In the genomic region with DNA sequence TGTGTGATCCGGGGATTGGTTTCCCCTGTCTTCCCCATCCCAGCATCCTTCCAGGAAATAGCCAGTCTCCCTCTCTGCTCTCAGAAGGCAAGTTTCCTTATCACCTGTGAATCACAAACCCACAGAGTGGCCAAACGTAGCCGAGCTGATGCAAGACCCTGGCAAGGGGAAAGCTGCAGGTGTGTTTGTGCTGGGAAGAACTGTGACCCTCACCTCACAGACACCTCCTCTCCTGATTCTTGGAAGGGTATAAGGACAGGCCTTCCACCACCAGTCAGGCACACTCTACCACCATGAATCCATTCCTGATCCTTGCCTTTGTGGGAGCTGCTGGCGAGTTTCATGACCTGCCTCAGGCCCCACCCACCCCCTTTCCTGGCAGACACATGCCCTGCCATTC, we compare ENCODE assay signal across 19 cellular contexts. TPM values are rescaled to one million over a fixed set of nuclear protein-coding genes. Genes with fewer than 3 reads are reported as not detected.
A peak's percentile ranks its signal among the peaks of the same experiment; 100 is the strongest.
DNase-seq lines count a peak whose midpoint lies in the region; ATAC-seq and TF ChIP-seq lines count a peak whose summit lies in the region.
"Had no signal": no experiment of that assay in that cellular context is flagged by ENCODE, and none has a peak within 500 bp of the region (broad histone marks: within the 10 kb centered on the region; RNA-seq: fewer than 3 reads in every experiment).

A gene (plus strand): TSS at position 281 of the 400 bp plus-strand sequence. CDS start 13 bp downstream, at position 294.

- no peak within 1 kb of the TSS for H2BK5ac ChIP-seq in mesendoderm (ENCODE audit: low read length)

- no peak within 1 kb of the TSS for H2AFZ ChIP-seq in PC-3 (ENCODE audit: low read length)
- H2AFZ ChIP-seq: neural progenitor cell had no signal

- POLR2A ChIA-PET in PC-3 (lab: Charles Lee; ENCODE audit: unreplicated experiment): no interaction called here

- no peak within 1 kb of the TSS for H3K23ac ChIP-seq in mesendoderm (ENCODE audit: low read length)

- peaks cover 24% of the 10 kb centered on the region for H3K36me3 Mint-ChIP-seq in Calu3 (ENCODE audit: insufficient read depth, unreplicated experiment)
- no peaks in the 10 kb centered on the region for H3K36me3 Mint-ChIP-seq in activated T-helper 1 cell treated with anti-CD3 and anti-CD28 coated beads, Interleukin-12 subunit alpha, Interleukin-12 subunit beta, Interleukin-2, Interleukin-4 antibody, amounts not matched to agents 30 ng/mL and 10 ng/mL and 1 ng/mL, durations not matched to agents 14 hours and 24 hours and 36 hours (ENCODE audit: low read depth)

- peaks cover 25% of the 10 kb centered on the region for H3K4me1 Mint-ChIP-seq in Calu3 (ENCODE audit: low read depth, unreplicated experiment)
- H3K4me1 Mint-ChIP-seq in activated T-helper 1 cell treated with anti-CD3 and anti-CD28 coated beads, Interleukin-12 subunit alpha, Interleukin-12 subunit beta, Interleukin-2, Interleukin-4 antibody, amounts not matched to agents 30 ng/mL and 10 ng/mL and 1 ng/mL, durations not matched to agents 14 hours and 24 hours and 36 hours (ENCODE audit: low read depth): no peaks in the 10 kb centered on the region
- H3K4me1 Mint-ChIP-seq: neural progenitor cell had no signal

- no peak within 1 kb of the TSS for H4K5ac ChIP-seq in mesendoderm (ENCODE audit: low read length)

- no peak within 1 kb of the TSS for H3K27ac ChIP-seq in PC-3 (ENCODE audit: low read length)
- no peak within 1 kb of the TSS for H3K27ac ChIP-seq in dorsolateral prefrontal cortex
- no peak within 1 kb of the TSS for H3K27ac ChIP-seq in mesendoderm (ENCODE audit: low read depth, low read length)
- H3K27ac ChIP-seq: C4-2B, cardiac muscle cell, neural progenitor cell, SJCRH30 had no signal

- no peaks in the 10 kb centered on the region for H3F3A ChIP-seq in PC-3 (ENCODE audit: low read length, unreplicated experiment)

- H3K27ac Mint-ChIP-seq in Calu3 (ENCODE audit: unreplicated experiment): peak within 1 kb of the TSS; percentile 88
- no peak within 1 kb of the TSS for H3K27ac Mint-ChIP-seq in activated T-helper 1 cell treated with anti-CD3 and anti-CD28 coated beads, Interleukin-12 subunit alpha, Interleukin-12 subunit beta, Interleukin-2, Interleukin-4 antibody, amounts not matched to agents 30 ng/mL and 10 ng/mL and 1 ng/mL, durations not matched to agents 14 hours and 24 hours and 36 hours
- H3K27ac Mint-ChIP-seq: activated T-helper 2 cell treated with anti-CD3 and anti-CD28 coated beads, Interferon-gamma antibody, Interleukin-2, Interleukin-4, amounts not matched to agents 10 μg/mL and 5 μg/mL and 100 μg/mL, durations not matched to agents 14 hours and 24 hours and 36 hours; mesothelial cell of epicardium; neural progenitor cell had no signal

- in situ Hi-C loops in ACHN (cut with HindIII; ENCODE audit: low pct_ligation_motif_present, low pct_unique_long_range_greater_than_20kb, low sequenced_read_pairs): no loop called here

- H3K4me3 ChIP-seq in PC-3 (ENCODE audit: low read length) (no peak within 1 kb of the TSS), dorsolateral prefrontal cortex (no peak within 1 kb of the TSS), mesendoderm (ENCODE audit: low read length) (no peak within 1 kb of the TSS)
- H3K4me3 ChIP-seq: cardiac muscle cell, neural progenitor cell, SJCRH30 had no signal

- DNase-seq in Calu3 (peak; percentile 56), PC-3 (no peak), dorsolateral prefrontal cortex (no peak), mesendoderm (peak; percentile 57), SHP77 (lab: John Stamatoyannopoulos, UW) (no peak), ACHN (no peak)
- no peak for DNase-seq in activated CD8-positive, alpha-beta memory T cell treated with anti-CD3 and anti-CD28 coated beads, Interleukin-2, amount 50 U/mL, for 4 hours
- no peak for DNase-seq in activated T-helper 1 cell treated with anti-CD3 and anti-CD28 coated beads, Interleukin-12 subunit alpha, Interleukin-12 subunit beta, Interleukin-2, Interleukin-4 antibody, amounts not matched to agents 30 ng/mL and 10 ng/mL and 1 ng/mL, durations not matched to agents 14 hours and 24 hours and 36 hours (ENCODE audit: low spot score)
- DNase-seq: activated CD8-positive, alpha-beta memory T cell treated with anti-CD3 and anti-CD28 coated beads for 24 hours; effector CD4-positive, alpha-beta T cell; kidney; SJCRH30; stimulated activated CD4-positive, alpha-beta T cell treated with anti-CD3 and anti-CD28 coated beads, Interleukin-12 subunit alpha, Interleukin-12 subunit beta, amount 100 ng/mL, for 4 hours; trophoblast cell had no signal

- no peaks in the 10 kb centered on the region for H3K9me3 ChIP-seq in PC-3 (ENCODE audit: low read length)
- H3K9me3 ChIP-seq: SJCRH30 had no signal

- H3K4me1 ChIP-seq in PC-3 (ENCODE audit: insufficient read depth, low read length) (peaks cover 20% of the 10 kb centered on the region), mesendoderm (ENCODE audit: control insufficient read depth, low read depth, low read length) (no peaks in the 10 kb centered on the region)
- H3K4me1 ChIP-seq: neural progenitor cell, SJCRH30 had no signal

- no peak within 1 kb of the TSS for H2BK120ac ChIP-seq in mesendoderm (ENCODE audit: low read depth, low read length)

- intact Hi-C loops in Calu3 (cut with micrococcal nuclease; ENCODE audit: unreplicated experiment): no loop called here
- intact Hi-C loops in PC-3 (cut with micrococcal nuclease): no loop called here
- intact Hi-C loops in dorsolateral prefrontal cortex (cut with DNase I): no loop called here
- intact Hi-C loops in activated T-helper 1 cell treated with anti-CD3 and anti-CD28 coated beads, Interleukin-12 subunit alpha, Interleukin-12 subunit beta, Interleukin-2, Interleukin-4 antibody, amounts not matched to agents 30 ng/mL and 10 ng/mL and 1 ng/mL, durations not matched to agents 14 hours and 24 hours and 36 hours (cut with micrococcal nuclease): no loop called here

- peak within 1 kb of the TSS; percentile 32 for H3K4me3 Mint-ChIP-seq in Calu3 (ENCODE audit: low read depth, unreplicated experiment)
- no peak within 1 kb of the TSS for H3K4me3 Mint-ChIP-seq in activated T-helper 1 cell treated with anti-CD3 and anti-CD28 coated beads, Interleukin-12 subunit alpha, Interleukin-12 subunit beta, Interleukin-2, Interleukin-4 antibody, amounts not matched to agents 30 ng/mL and 10 ng/mL and 1 ng/mL, durations not matched to agents 14 hours and 24 hours and 36 hours
- H3K4me3 Mint-ChIP-seq: mesothelial cell of epicardium, neural progenitor cell had no signal

- WGBS in mesendoderm (ENCODE audit: extremely low coverage, insufficient coverage, low lambda C conversion rate): no CpG with 5 or more reads among the region's 4 CpGs

- BruUV-seq in Calu3 (replicated peaks; lab: Mats Ljungman, UMichigan) (no TSS peak), PC-3 (replicated peaks; lab: Mats Ljungman, UMichigan) (no TSS peak)

- no peaks in the 10 kb centered on the region for H3K9me2 ChIP-seq in PC-3 (replicated peaks; ENCODE audit: low read length)

- H3K79me1 ChIP-seq in mesendoderm (ENCODE audit: low read length): no peaks in the 10 kb centered on the region

- no peak within 1 kb of the TSS for H4K8ac ChIP-seq in mesendoderm (ENCODE audit: low read depth, low read length)

- CTCF ChIA-PET in Calu3 (lab: Charles Lee): no interaction called here
- CTCF ChIA-PET in PC-3 (lab: Charles Lee): no interaction called here

- H3K27me3 ChIP-seq in PC-3 (ENCODE audit: low read length) (no peaks in the 10 kb centered on the region), dorsolateral prefrontal cortex (no peaks in the 10 kb centered on the region), mesendoderm (ENCODE audit: insufficient read depth, low read length, poor library complexity) (no peaks in the 10 kb centered on the region)
- H3K27me3 ChIP-seq: cardiac muscle cell, neural progenitor cell, SJCRH30 had no signal

- no peak within 1 kb of the TSS for H3K56ac ChIP-seq in mesendoderm (ENCODE audit: low read length)

- H3K9me3 Mint-ChIP-seq in Calu3 (ENCODE audit: low read depth, unreplicated experiment): no peaks in the 10 kb centered on the region
- H3K9me3 Mint-ChIP-seq in activated T-helper 1 cell treated with anti-CD3 and anti-CD28 coated beads, Interleukin-12 subunit alpha, Interleukin-12 subunit beta, Interleukin-2, Interleukin-4 antibody, amounts not matched to agents 30 ng/mL and 10 ng/mL and 1 ng/mL, durations not matched to agents 14 hours and 24 hours and 36 hours: no peaks in the 10 kb centered on the region
- H3K9me3 Mint-ChIP-seq: activated T-helper 2 cell treated with anti-CD3 and anti-CD28 coated beads, Interferon-gamma antibody, Interleukin-2, Interleukin-4, amounts not matched to agents 10 μg/mL and 5 μg/mL and 100 μg/mL, durations not matched to agents 14 hours and 24 hours and 36 hours had no signal

- H3K4ac ChIP-seq in mesendoderm (ENCODE audit: low read depth, low read length): no peak within 1 kb of the TSS

- H3K4me2 ChIP-seq in PC-3 (ENCODE audit: low read length): no peak within 1 kb of the TSS
- H3K4me2 ChIP-seq in mesendoderm (ENCODE audit: low read length): no peak within 1 kb of the TSS
- H3K4me2 ChIP-seq: neural progenitor cell had no signal

- H3K27me3 Mint-ChIP-seq in Calu3 (ENCODE audit: unreplicated experiment): no peaks in the 10 kb centered on the region
- peaks cover 24% of the 10 kb centered on the region for H3K27me3 Mint-ChIP-seq in activated T-helper 1 cell treated with anti-CD3 and anti-CD28 coated beads, Interleukin-12 subunit alpha, Interleukin-12 subunit beta, Interleukin-2, Interleukin-4 antibody, amounts not matched to agents 30 ng/mL and 10 ng/mL and 1 ng/mL, durations not matched to agents 14 hours and 24 hours and 36 hours (ENCODE audit: insufficient read depth)

- H2BK15ac ChIP-seq in mesendoderm (replicated peaks; ENCODE audit: low read depth): no peak within 1 kb of the TSS

- H3K36me3 ChIP-seq in PC-3 (ENCODE audit: low read depth, low read length) (peaks cover 35% of the 10 kb centered on the region), mesendoderm (ENCODE audit: control insufficient read depth, insufficient read depth, low read length) (no peaks in the 10 kb centered on the region)
- H3K36me3 ChIP-seq: cardiac muscle cell, neural progenitor cell, SJCRH30 had no signal

- H3K79me2 ChIP-seq in PC-3 (ENCODE audit: low read length) (peaks cover 21% of the 10 kb centered on the region), mesendoderm (ENCODE audit: control insufficient read depth, insufficient read depth, low read length) (no peaks in the 10 kb centered on the region)

- TF ChIP-seq CTCF in Calu3 (IDR thresholded peaks at IDR 0.05; ENCODE audit: unreplicated experiment): no peak
- no peak for TF ChIP-seq CTCF in PC-3 (conservative IDR thresholded peaks at IDR 0.05; ENCODE audit: low read depth, low read length)
- TF ChIP-seq CTCF in dorsolateral prefrontal cortex (IDR thresholded peaks at IDR 0.05 in 54 of 56, conservative IDR thresholded peaks at IDR 0.05 in 2 of 56; ENCODE audit: low read depth in 1 of 56, partially characterized antibody in 56 of 56): no peak

- H2AK5ac ChIP-seq in mesendoderm (ENCODE audit: low read length): no peak within 1 kb of the TSS

- no peak within 1 kb of the TSS for H3K18ac ChIP-seq in mesendoderm (ENCODE audit: low read length)

- ATAC-seq in PC-3: no peak

- H3K9ac ChIP-seq in PC-3 (ENCODE audit: low read length) (no peak within 1 kb of the TSS), mesendoderm (ENCODE audit: low read length) (no peak within 1 kb of the TSS)
- H3K9ac ChIP-seq: neural progenitor cell had no signal

- no peaks in the 10 kb centered on the region for H4K20me1 ChIP-seq in PC-3 (ENCODE audit: low read length)

RNA-seq across cellular contexts. Expression of the gene that starts here (rescaled TPM):
- total RNA-seq in Calu3 (2022) (19.0 and 29.5 TPM in 2 replicates), PC-3 (2014; rRNA removed) (225 and 240 TPM in 2 replicates), dorsolateral prefrontal cortex (10 to 100 TPM in 119 of 120 experiments, 1 to 10 TPM in 1; 7.2 to 61.3 (median 34.3) TPM)
- polyA plus RNA-seq in mesendoderm (2013, experiment 1 of 2): 0.07 TPM
- polyA plus RNA-seq in mesendoderm (2013, experiment 2 of 2): 0.14 TPM
- total RNA-seq in activated T-helper 1 cell treated with anti-CD3 and anti-CD28 coated beads, Interleukin-12 subunit alpha, Interleukin-12 subunit beta, Interleukin-2, Interleukin-4 antibody, amounts not matched to agents 30 ng/mL and 10 ng/mL and 1 ng/mL, durations not matched to agents 14 hours and 24 hours and 36 hours: not detected in 2 replicates
- total RNA-seq: activated T-helper 2 cell treated with anti-CD3 and anti-CD28 coated beads, Interferon-gamma antibody, Interleukin-2, Interleukin-4, amounts not matched to agents 10 μg/mL and 5 μg/mL and 100 μg/mL, durations not matched to agents 14 hours and 24 hours and 36 hours; cardiac muscle cell; mesothelial cell of epicardium; SJCRH30 had no signal

Comparison
In these comparisons a context has a peak if more than half of its experiments do, and no peak if none do; other contexts are left out.
1. DNase-seq: peak in Calu3 (single experiment) and mesendoderm (single experiment); none in PC-3 (single experiment), dorsolateral prefrontal cortex (0 of 10), activated CD8-positive, alpha-beta memory T cell treated with anti-CD3 and anti-CD28 coated beads, Interleukin-2, amount 50 U/mL, for 4 hours (single experiment), activated T-helper 1 cell treated with anti-CD3 and anti-CD28 coated beads, Interleukin-12 subunit alpha, Interleukin-12 subunit beta, Interleukin-2, Interleukin-4 antibody, amounts not matched to agents 30 ng/mL and 10 ng/mL and 1 ng/mL, durations not matched to agents 14 hours and 24 hours and 36 hours (single experiment), SHP77 (0 of 2) and ACHN (single experiment).